12 cellular contexts compared by ENCODE assay signal in the genomic region with DNA sequence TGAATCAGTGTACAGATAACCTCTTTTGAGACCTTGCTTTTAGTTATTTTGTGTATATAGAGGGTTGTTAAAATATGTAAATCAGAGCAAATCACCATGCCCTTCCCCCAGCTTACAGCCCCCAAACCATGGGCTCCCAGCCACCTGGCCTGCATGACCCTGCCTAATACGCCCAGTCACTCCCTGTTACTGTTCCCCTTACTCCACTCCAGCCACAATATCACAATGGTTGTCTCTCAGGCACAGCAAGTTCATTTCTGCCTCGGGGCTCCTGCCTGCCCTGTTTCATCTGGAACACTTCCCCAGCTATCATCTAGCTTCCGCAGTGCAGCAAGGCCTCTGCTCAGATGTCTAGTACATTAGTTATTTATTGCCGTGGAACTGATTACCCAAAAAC. TPM values are rescaled to one million over a fixed set of nuclear protein-coding genes. Genes with fewer than 3 reads are reported as not detected.
DNase-seq lines count a peak whose midpoint lies in the region; ATAC-seq and TF ChIP-seq lines count a peak whose summit lies in the region.
"Had no signal": no experiment of that assay in that cellular context is flagged by ENCODE, and none has a peak within 500 bp of the region (broad histone marks: within the 10 kb centered on the region; RNA-seq: fewer than 3 reads in every experiment).

No MANE protein-coding gene starts in this region.

- H3K27me3 Mint-ChIP-seq in MCF 10A (ENCODE audit: insufficient read depth, unreplicated experiment) (no peaks in the 10 kb centered on the region), memory B cell (no peaks in the 10 kb centered on the region)
- H3K27me3 Mint-ChIP-seq in activated CD8-positive, alpha-beta T cell treated with anti-CD3 and anti-CD28 coated beads, Interleukin-2, amount 10 ng/mL, durations not matched to agents 7 days and 5 days (ENCODE audit: low read depth): no peaks in the 10 kb centered on the region

- POLR2A ChIA-PET in MCF 10A (lab: Yijun Ruan, JAX): no interaction called here
- POLR2A ChIA-PET in activated CD8-positive, alpha-beta T cell treated with anti-CD3 and anti-CD28 coated beads, Interleukin-2, amount 10 ng/mL, durations not matched to agents 7 days and 5 days (lab: Charles Lee): interaction anchor here (1.0 kb wide), 1 partner anchor 26 kb away, joined by 4 read pairs; no protein-coding TSS in a partner anchor

- CTCF ChIA-PET in mammary epithelial cell (lab: Charles Lee; ENCODE audit: low non-redundant PET) (no interaction called here), MCF 10A (lab: Yijun Ruan, JAX) (no interaction called here)
- CTCF ChIA-PET in activated CD8-positive, alpha-beta T cell treated with anti-CD3 and anti-CD28 coated beads, Interleukin-2, amount 10 ng/mL, durations not matched to agents 7 days and 5 days (lab: Charles Lee): interaction anchor here (1.2 to 2.1 kb wide), 3 partner anchors 14 to 134 kb away, joined by 3 to 7 read pairs (median 4); no protein-coding TSS in a partner anchor

- H3K4me2 ChIP-seq in mammary epithelial cell (ENCODE audit: insufficient read depth, low read depth, low read length): no peak overlapping the region

- no peak for DNase-seq in mammary epithelial cell
- no peak for DNase-seq in MCF 10A (ENCODE audit: unreplicated experiment)
- DNase-seq in activated CD8-positive, alpha-beta T cell treated with anti-CD3 and anti-CD28 coated beads, Interleukin-2, amount 10 ng/mL, durations not matched to agents 7 days and 5 days: no peak
- DNase-seq in memory B cell (ENCODE audit: low spot score in 2 of 2): no peak
- peak; percentile 35 for DNase-seq in ureter (ENCODE audit: low spot score)
- DNase-seq in COLO668 (lab: John Stamatoyannopoulos, UW; ENCODE audit: unreplicated experiment): no peak
- no peak for DNase-seq in SIG-M5 (lab: John Stamatoyannopoulos, UW)
- DNase-seq in HuH-7 (ENCODE audit: low spot score): no peak
- DNase-seq: glutamatergic neuron, Karpas-422, NCI-H2029 treated with DMSO at 0.1 percent for 48 hours had no signal

- no peak overlapping the region for H3K4me3 ChIP-seq in mammary epithelial cell (replicated peaks in 1 of 3; ENCODE audit: insufficient read depth in 1 of 3, low read depth in 2 of 3, low read length in 3 of 3)
- H3K4me3 ChIP-seq: breast epithelium had no signal

- intact Hi-C loops in mammary epithelial cell (cut with micrococcal nuclease) (no loop called here), MCF 10A (cut with micrococcal nuclease) (no loop called here)

- H3K9me3 Mint-ChIP-seq in MCF 10A (ENCODE audit: unreplicated experiment) (peaks cover 20% of the 10 kb centered on the region), memory B cell (no peaks in the 10 kb centered on the region)
- peaks cover 6% of the 10 kb centered on the region for H3K9me3 Mint-ChIP-seq in activated CD8-positive, alpha-beta T cell treated with anti-CD3 and anti-CD28 coated beads, Interleukin-2, amount 10 ng/mL, durations not matched to agents 7 days and 5 days (ENCODE audit: insufficient read depth)

- WGBS in mammary epithelial cell (ENCODE audit: low coverage, missing lambda C conversion rate): 80% methylated on average over 4 of the region's 4 CpGs

- no peak overlapping the region for H3K9ac ChIP-seq in mammary epithelial cell (ENCODE audit: insufficient read depth, low read length)

- no peaks in the 10 kb centered on the region for H3K79me2 ChIP-seq in mammary epithelial cell (ENCODE audit: insufficient read depth, low read length)

- in situ Hi-C loops in mammary epithelial cell (cut with MboI; ENCODE audit: low sequenced_read_pairs in 2 of 2): no loop called here

- no peak overlapping the region for H3K27ac Mint-ChIP-seq in MCF 10A (ENCODE audit: low read depth, unreplicated experiment)
- H3K27ac Mint-ChIP-seq in activated CD8-positive, alpha-beta T cell treated with anti-CD3 and anti-CD28 coated beads, Interleukin-2, amount 10 ng/mL, durations not matched to agents 7 days and 5 days: peak overlapping the region; percentile 60
- peak overlapping the region; percentile 60 for H3K27ac Mint-ChIP-seq in memory B cell

- H3K27me3 ChIP-seq in mammary epithelial cell (ENCODE audit: insufficient read depth, low read length): no peaks in the 10 kb centered on the region
- H3K27me3 ChIP-seq: breast epithelium had no signal

- dilution Hi-C loops in mammary epithelial cell (cut with HindIII; ENCODE audit: low sequenced_read_pairs): no loop called here

- peaks cover 15% of the 10 kb centered on the region for H3K4me1 ChIP-seq in mammary epithelial cell (ENCODE audit: insufficient read depth, low read length)

- no peak overlapping the region for H2AFZ ChIP-seq in mammary epithelial cell (ENCODE audit: low read depth, low read length)

- no peak overlapping the region for H3K4me3 Mint-ChIP-seq in MCF 10A (ENCODE audit: unreplicated experiment)
- H3K4me3 Mint-ChIP-seq in activated CD8-positive, alpha-beta T cell treated with anti-CD3 and anti-CD28 coated beads, Interleukin-2, amount 10 ng/mL, durations not matched to agents 7 days and 5 days: no peak overlapping the region
- H3K4me3 Mint-ChIP-seq in memory B cell: no peak overlapping the region

- H3K9me3 ChIP-seq in mammary epithelial cell (replicated peaks; ENCODE audit: insufficient read depth, low read length): peaks cover 16% of the 10 kb centered on the region

- BruUV-seq in mammary epithelial cell (replicated peaks; lab: Mats Ljungman, UMichigan) (no TSS peak), MCF 10A (replicated peaks; lab: Mats Ljungman, UMichigan) (no TSS peak)

- ATAC-seq in activated CD8-positive, alpha-beta T cell treated with anti-CD3 and anti-CD28 coated beads, Interleukin-2, amount 10 ng/mL, durations not matched to agents 7 days and 5 days: no peak
- ATAC-seq in memory B cell (ENCODE audit: low read depth): no peak

- H4K20me1 ChIP-seq in mammary epithelial cell (ENCODE audit: insufficient read depth, low read length): no peaks in the 10 kb centered on the region

- H3K36me3 ChIP-seq in mammary epithelial cell (ENCODE audit: insufficient read depth, low read length): no peaks in the 10 kb centered on the region
- H3K36me3 ChIP-seq: breast epithelium had no signal

- TF ChIP-seq CTCF in mammary epithelial cell (conservative IDR thresholded peaks at IDR 0.05 in 1 of 2, IDR thresholded peaks at IDR 0.05 in 1 of 2; ENCODE audit: extremely low read depth in 1 of 2, insufficient read depth in 1 of 2, low read depth in 1 of 2, low read length in 2 of 2) (no peak), MCF 10A (IDR thresholded peaks at IDR 0.05; ENCODE audit: unreplicated experiment) (no peak)

- H3K27ac ChIP-seq in mammary epithelial cell (ENCODE audit: insufficient read depth, low read depth, low read length): peak overlapping the region; percentile 55
- H3K27ac ChIP-seq: breast epithelium had no signal

- H3K4me1 Mint-ChIP-seq in MCF 10A (ENCODE audit: insufficient read depth, unreplicated experiment): peaks cover 10% of the 10 kb centered on the region
- H3K4me1 Mint-ChIP-seq in activated CD8-positive, alpha-beta T cell treated with anti-CD3 and anti-CD28 coated beads, Interleukin-2, amount 10 ng/mL, durations not matched to agents 7 days and 5 days (ENCODE audit: low read depth): peaks cover 54% of the 10 kb centered on the region
- peaks cover 45% of the 10 kb centered on the region for H3K4me1 Mint-ChIP-seq in memory B cell

- H3K36me3 Mint-ChIP-seq in MCF 10A (ENCODE audit: insufficient read depth, unreplicated experiment) (peaks cover 5% of the 10 kb centered on the region), memory B cell (peaks cover 11% of the 10 kb centered on the region)
- H3K36me3 Mint-ChIP-seq in activated CD8-positive, alpha-beta T cell treated with anti-CD3 and anti-CD28 coated beads, Interleukin-2, amount 10 ng/mL, durations not matched to agents 7 days and 5 days (ENCODE audit: low read depth): peaks cover 41% of the 10 kb centered on the region

RNA-seq across cellular contexts. Expression of a gene that starts 5.0 kb away (rescaled TPM):
- total RNA-seq in mammary epithelial cell (10 to 100 TPM; 56.1 to 68.8 TPM), MCF 10A (2022) (34.4 and 36.6 TPM in 2 replicates), ureter (31.3 TPM)
- polyA plus RNA-seq in mammary epithelial cell: 77.6 TPM
- polyA minus RNA-seq in mammary epithelial cell: 10.8 TPM
- total RNA-seq in activated CD8-positive, alpha-beta T cell treated with anti-CD3 and anti-CD28 coated beads, Interleukin-2, amount 10 ng/mL, durations not matched to agents 7 days and 5 days: 10 to 100 TPM; 51.7 to 55.4 TPM

RNA-seq across cellular contexts. Expression of a gene that starts 32.6 kb away (rescaled TPM):
- total RNA-seq in mammary epithelial cell (1 to 10 TPM in 1 of 2 donors, not detected in 1; 1.8 TPM), MCF 10A (2022) (not detected in 2 replicates), ureter (3.0 TPM)
- polyA plus RNA-seq in mammary epithelial cell: 0.11 TPM
- not detected for polyA minus RNA-seq in mammary epithelial cell
- 10 to 100 TPM; 57.9 to 59.6 TPM for total RNA-seq in activated CD8-positive, alpha-beta T cell treated with anti-CD3 and anti-CD28 coated beads, Interleukin-2, amount 10 ng/mL, durations not matched to agents 7 days and 5 days

RNA-seq across cellular contexts. Expression of a gene that starts 43.0 kb away (rescaled TPM):
- total RNA-seq in mammary epithelial cell (10 to 100 TPM; 50.2 to 92.2 TPM), MCF 10A (2022) (51.0 and 64.7 TPM in 2 replicates), ureter (32.1 TPM)
- 48.5 TPM for polyA plus RNA-seq in mammary epithelial cell
- polyA minus RNA-seq in mammary epithelial cell: 69.2 TPM
- 10 to 100 TPM; 20.8 to 21.1 TPM for total RNA-seq in activated CD8-positive, alpha-beta T cell treated with anti-CD3 and anti-CD28 coated beads, Interleukin-2, amount 10 ng/mL, durations not matched to agents 7 days and 5 days

Comparison
In these comparisons a context has a peak if more than half of its experiments do, and no peak if none do; other contexts are left out.
1. RNA of a gene that starts 32.6 kb away (total RNA-seq): 57.9 to 59.6 TPM in activated CD8-positive, alpha-beta T cell treated with anti-CD3 and anti-CD28 coated beads, Interleukin-2, amount 10 ng/mL, durations not matched to agents 7 days and 5 days; 3.0 TPM in ureter (single experiment), 1.8 TPM in mammary epithelial cell and not detected in MCF 10A; every median in the first group is over 10 times any median in the second.